ENCODE assay signal across 9 cellular contexts in genomic region chr9:137095664-137096517, GRCh38. TPM values are rescaled to one million over a fixed set of nuclear protein-coding genes. Genes with fewer than 3 reads are reported as not detected.
DNase-seq lines count a peak whose midpoint lies in the region; ATAC-seq and TF ChIP-seq lines count a peak whose summit lies in the region.
"Had no signal": no experiment of that assay in that cellular context is flagged by ENCODE, and none has a peak within 500 bp of the region (broad histone marks: within the 10 kb centered on the region; RNA-seq: fewer than 3 reads in every experiment).

No MANE protein-coding gene starts in this region.

- WGBS in hepatocyte (ENCODE audit: low lambda C conversion rate, missing lambda C conversion rate) = 88% methylated on average over 30 of the region's 30 CpGs

- no peaks in the 10 kb centered on the region for H4K20me1 ChIP-seq in hepatocyte (ENCODE audit: insufficient read depth, poor library complexity, severe bottlenecking)

- H3K79me2 ChIP-seq in hepatocyte = peaks cover 4% of the 10 kb centered on the region
- H3K79me2 ChIP-seq: parathyroid adenoma had no signal

- no TSS peak for BruUV-seq in A673 (replicated peaks; lab: Mats Ljungman, UMichigan)

- H2AFZ ChIP-seq in hepatocyte = no peak overlapping the region
- H2AFZ ChIP-seq: parathyroid adenoma had no signal

- H3K4me3 ChIP-seq in A673 (ENCODE audit: low read depth, low read length, poor library complexity, severe bottlenecking) (no peak overlapping the region), hepatocyte (no peak overlapping the region)

- H3K4me1 ChIP-seq in A673 (ENCODE audit: insufficient read depth, low read length, poor library complexity, severe bottlenecking) (no peaks in the 10 kb centered on the region), hepatocyte (ENCODE audit: insufficient read depth) (no peaks in the 10 kb centered on the region)
- H3K4me1 ChIP-seq: parathyroid adenoma had no signal

- CTCF ChIA-PET in A673 (lab: Charles Lee) = no interaction called here

- H3K9me2 ChIP-seq in hepatocyte (replicated peaks; ENCODE audit: insufficient read depth) = no peaks in the 10 kb centered on the region

- H3K27me3 ChIP-seq in A673 (replicated peaks; ENCODE audit: insufficient read depth, low read depth, low read length, poor library complexity) (no peaks in the 10 kb centered on the region), hepatocyte (no peaks in the 10 kb centered on the region)

- POLR2A ChIA-PET in A673 (lab: Charles Lee; ENCODE audit: low non-redundant PET) = no interaction called here

- TF ChIP-seq CTCF in A673 (conservative IDR thresholded peaks at IDR 0.05; ENCODE audit: low read depth, low read length) (no peak), hepatocyte (IDR thresholded peaks at IDR 0.05; ENCODE audit: poor library complexity) (no peak)

- no peak overlapping the region for H3K4me2 ChIP-seq in hepatocyte

- ATAC-seq in GM19023 (IDR thresholded peaks at IDR 0.05; ENCODE audit: unreplicated experiment) (peak; percentile 78), HG02981 (IDR thresholded peaks at IDR 0.05; ENCODE audit: unreplicated experiment) (peak; percentile 67)
- peak; percentile 97 for ATAC-seq in activated CD4-positive, CD25-positive, alpha-beta regulatory T cell treated with anti-CD3 and anti-CD28 coated beads, Interleukin-2, amount 50 U/mL, for 24 hours

- no peaks in the 10 kb centered on the region for H3K9me3 ChIP-seq in A673 (ENCODE audit: low read depth, low read length, poor library complexity, severe bottlenecking)
- H3K9me3 ChIP-seq in hepatocyte (ENCODE audit: low read depth) = no peaks in the 10 kb centered on the region

- intact Hi-C loops in A673 (cut with micrococcal nuclease; ENCODE audit: unreplicated experiment) = no loop called here

- DNase-seq in effector CD8-positive, alpha-beta T cell (lab: John Stamatoyannopoulos, UW) = peak; percentile 74
- DNase-seq in stimulated activated CD8-positive, alpha-beta memory T cell treated with anti-CD3 and anti-CD28 coated beads, Interleukin-7, amount 100 ng/mL, for 24 hours (ENCODE audit: low read depth) = peak; percentile 61
- DNase-seq in SK-N-DZ (ENCODE audit: low spot score) = no peak
- DNase-seq in A673 (ENCODE audit: low spot score) = no peak
- DNase-seq in hepatocyte (ENCODE audit: low spot score) = no peak

- H3K27ac ChIP-seq in A673 (ENCODE audit: low read depth, low read length, poor library complexity, severe bottlenecking) (no peak overlapping the region), hepatocyte (no peak overlapping the region)
- H3K27ac ChIP-seq: parathyroid adenoma had no signal

- H3K36me3 ChIP-seq in A673 (ENCODE audit: insufficient read depth, low read length, poor library complexity, severe bottlenecking) = peaks cover 14% of the 10 kb centered on the region
- no peaks in the 10 kb centered on the region for H3K36me3 ChIP-seq in hepatocyte (replicated peaks; ENCODE audit: insufficient read depth, low read depth)

RNA-seq across cellular contexts. Expression of gene MAN1B1, which starts 9.1 kb away (rescaled TPM):
- polyA plus RNA-seq in SK-N-DZ (2014; cell fraction: cytosol; rRNA removed) = 38.6 and 45.9 TPM in 2 replicates
- polyA plus RNA-seq in SK-N-DZ (2014; cell fraction: nucleus; rRNA removed) = 78.8 and 112 TPM in 2 replicates
- 48.6 and 54.9 TPM in 2 replicates for total RNA-seq in A673 (2021)
- 54.6 and 60.8 TPM in 2 replicates for total RNA-seq in hepatocyte
- polyA plus RNA-seq in hepatocyte = 94.2 and 101 TPM in 2 replicates

RNA-seq across cellular contexts. Expression of gene UAP1L1, which starts 18.6 kb away (rescaled TPM):
- 9.9 and 14.0 TPM in 2 replicates for polyA plus RNA-seq in SK-N-DZ (2014; cell fraction: cytosol; rRNA removed)
- polyA plus RNA-seq in SK-N-DZ (2014; cell fraction: nucleus; rRNA removed) = 46.3 and 50.0 TPM in 2 replicates
- total RNA-seq in A673 (2021) (11.2 and 13.0 TPM in 2 replicates), hepatocyte (11.2 and 15.6 TPM in 2 replicates)
- polyA plus RNA-seq in hepatocyte = 39.1 and 40.1 TPM in 2 replicates

RNA-seq across cellular contexts. Expression of gene DPP7, which starts 18.6 kb away (rescaled TPM):
- polyA plus RNA-seq in SK-N-DZ (2014; cell fraction: cytosol; rRNA removed) = 36.6 and 41.5 TPM in 2 replicates
- 548 and 584 TPM in 2 replicates for polyA plus RNA-seq in SK-N-DZ (2014; cell fraction: nucleus; rRNA removed)
- total RNA-seq in A673 (2021) = 120 and 122 TPM in 2 replicates
- total RNA-seq in hepatocyte = 206 and 207 TPM in 2 replicates
- polyA plus RNA-seq in hepatocyte = 544 and 678 TPM in 2 replicates

RNA-seq across cellular contexts. Expression of gene SAPCD2, which starts 25.5 kb away (rescaled TPM):
- polyA plus RNA-seq in SK-N-DZ (2014; cell fraction: cytosol; rRNA removed) = 58.9 and 76.5 TPM in 2 replicates
- polyA plus RNA-seq in SK-N-DZ (2014; cell fraction: nucleus; rRNA removed) = 89.1 and 125 TPM in 2 replicates
- total RNA-seq in A673 (2021) = 30.6 and 33.7 TPM in 2 replicates
- total RNA-seq in hepatocyte = 4.6 and 7.5 TPM in 2 replicates
- 4.8 and 5.6 TPM in 2 replicates for polyA plus RNA-seq in hepatocyte

RNA-seq across cellular contexts. Expression of gene ENTPD2, which starts 42.0 kb away (rescaled TPM):
- not detected in 2 replicates for polyA plus RNA-seq in SK-N-DZ (2014; cell fraction: cytosol; rRNA removed)
- 1.2 TPM in 1 of 2 replicates, not detected in the other for polyA plus RNA-seq in SK-N-DZ (2014; cell fraction: nucleus; rRNA removed)
- not detected in 2 replicates for total RNA-seq in A673 (2021)
- total RNA-seq in hepatocyte = 1.8 and 2.3 TPM in 2 replicates
- polyA plus RNA-seq in hepatocyte = 1.1 and 3.2 TPM in 2 replicates

Comparison
In these comparisons a context has a peak if more than half of its experiments do, and no peak if none do; other contexts are left out.
1. DNase-seq: peak in effector CD8-positive, alpha-beta T cell (single experiment) and stimulated activated CD8-positive, alpha-beta memory T cell treated with anti-CD3 and anti-CD28 coated beads, Interleukin-7, amount 100 ng/mL, for 24 hours (single experiment); none in SK-N-DZ (single experiment), A673 (single experiment) and hepatocyte (single experiment).
2. Peak in every context shown above with its lines, with median percentiles within 50 percentile points of each other: ATAC-seq.